Comparison of ENCODE assay signal across 13 cellular contexts in the genomic region with DNA sequence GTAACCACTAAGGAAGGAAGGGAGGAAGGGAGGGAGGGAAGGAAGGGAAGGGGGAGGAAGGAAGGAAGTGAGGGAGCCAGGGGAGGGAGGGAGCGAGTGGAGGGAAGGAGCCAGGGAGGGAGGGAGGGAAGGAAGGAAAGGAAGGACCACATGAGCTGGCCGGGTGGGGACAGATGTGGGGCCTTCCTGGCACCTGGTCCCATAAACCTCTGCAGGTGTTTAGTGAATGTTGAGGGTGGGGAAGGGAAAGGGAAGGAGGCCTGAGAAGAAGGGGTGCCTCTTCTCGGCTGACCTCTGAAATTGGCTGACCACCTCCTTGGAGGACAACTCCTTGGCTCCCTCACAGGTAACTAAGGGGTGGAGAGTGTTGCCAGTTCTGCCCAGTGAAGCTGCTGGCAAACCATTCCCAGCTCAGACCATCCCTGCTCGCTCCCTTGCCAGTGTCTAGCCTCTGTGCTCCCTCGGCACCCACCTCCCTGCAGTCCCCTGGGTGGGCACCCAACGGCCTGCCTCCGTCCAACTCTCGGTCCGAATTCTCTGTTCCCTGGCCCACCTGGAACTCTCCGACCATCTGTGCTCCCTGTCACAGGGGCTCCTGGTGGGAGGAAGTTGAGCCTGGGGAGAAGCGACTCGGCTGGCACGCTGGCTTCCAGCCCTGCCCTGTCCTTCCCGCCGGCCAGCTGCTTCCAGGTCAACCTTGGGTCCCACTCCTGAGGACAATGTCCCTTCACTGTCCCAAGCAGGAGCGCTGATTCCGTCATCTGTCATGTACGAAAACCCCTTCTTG. TPM values are rescaled to one million over a fixed set of nuclear protein-coding genes. Genes with fewer than 3 reads are reported as not detected.
DNase-seq lines count a peak whose midpoint lies in the region; ATAC-seq, FAIRE-seq and TF ChIP-seq lines count a peak whose summit lies in the region.
"Had no signal": no experiment of that assay in that cellular context is flagged by ENCODE, and none has a peak within 500 bp of the region (broad histone marks: within the 10 kb centered on the region; RNA-seq: fewer than 3 reads in every experiment).

No MANE protein-coding gene starts in this region.

- no peaks in the 10 kb centered on the region for H4K20me1 ChIP-seq in K562 (replicated peaks; ENCODE audit: control insufficient read depth, insufficient read depth, low read length)

- no peak for TF ChIP-seq CTCF in D721Med (IDR thresholded peaks at IDR 0.05; ENCODE audit: insufficient read depth, missing control alignments)
- no peak for TF ChIP-seq CTCF in K562 (IDR thresholded peaks at IDR 0.05 in 2 of 3, conservative IDR thresholded peaks at IDR 0.05 in 1 of 3; ENCODE audit: insufficient read depth in 2 of 3, low read depth in 1 of 3, low read length in 3 of 3)
- TF ChIP-seq CTCF in liver (IDR thresholded peaks at IDR 0.05; ENCODE audit: low read depth, low read length, missing input control), result no peak
- no peak for TF ChIP-seq CTCF in spleen (IDR thresholded peaks at IDR 0.05 in 8 of 11, conservative IDR thresholded peaks at IDR 0.05 in 3 of 11)

- no peaks in the 10 kb centered on the region for H3K79me2 ChIP-seq in K562 (ENCODE audit: control insufficient read depth, insufficient read depth, low read length)

- CTCF ChIA-PET in K562 (lab: Yijun Ruan, JAX; ENCODE audit: low intra/inter-chr PET ratio), result no interaction called here

- in situ Hi-C loops in K562 (cut with MboI), result no loop called here

- H3K9me3 ChIP-seq in K562 (replicated peaks; ENCODE audit: control insufficient read depth, insufficient read depth, low read depth, low read length), result no peaks in the 10 kb centered on the region
- no peaks in the 10 kb centered on the region for H3K9me3 ChIP-seq in liver (ENCODE audit: control insufficient read depth in 4 of 4, low read length in 3 of 4)
- no peaks in the 10 kb centered on the region for H3K9me3 ChIP-seq in spleen
- H3K9me3 ChIP-seq: HAP-1 had no signal

- intact Hi-C loops in K562 (cut with micrococcal nuclease) (no loop called here), spleen (cut with DNase I; ENCODE audit: low total_unique reads) (no loop called here)

- H3K27me3 ChIP-seq in K562 (ENCODE audit: control insufficient read depth in 2 of 2, insufficient read depth in 2 of 2, low read length in 2 of 2), result peaks cover 0 to 18% of the 10 kb centered on the region in 2 experiments; a peak in 2 of 5 replicates
- H3K27me3 ChIP-seq in liver (ENCODE audit: control insufficient read depth in 4 of 4, insufficient read depth in 4 of 4, low read length in 3 of 4), result no peaks in the 10 kb centered on the region
- peaks cover 0 to 5% (median 0%) of the 10 kb centered on the region in 7 donors for H3K27me3 ChIP-seq in spleen (replicated peaks in 1 of 7)

- H3K9me1 ChIP-seq in K562 (ENCODE audit: control insufficient read depth, insufficient read depth, low read length), result no peaks in the 10 kb centered on the region

- H2AFZ ChIP-seq in K562 (ENCODE audit: low read depth, low read length), result no peak overlapping the region

- WGBS in K562 (ENCODE audit: insufficient coverage, low coverage, missing lambda C conversion rate), result 50% methylated on average over 3 of the region's 18 CpGs
- 78% methylated on average over 18 of the region's 18 CpGs for WGBS in liver
- WGBS in spleen, 5 donors, result 59 to 71% (median 65%) methylated on average over 14 to 18 of the region's 18 CpGs

- H3K36me3 ChIP-seq in K562 (ENCODE audit: control insufficient read depth, insufficient read depth, low read length) (no peaks in the 10 kb centered on the region), liver (ENCODE audit: control insufficient read depth in 4 of 4, insufficient read depth in 3 of 4, low read depth in 1 of 4, low read length in 3 of 4) (no peaks in the 10 kb centered on the region), spleen (no peaks in the 10 kb centered on the region)
- H3K36me3 ChIP-seq: HAP-1 had no signal

- peaks cover 0 to 14% of the 10 kb centered on the region in 2 experiments; a peak in 2 of 5 replicates for H3K4me1 ChIP-seq in K562 (replicated peaks in 1 of 2; ENCODE audit: control insufficient read depth in 2 of 2, insufficient read depth in 2 of 2, low read length in 2 of 2)
- H3K4me1 ChIP-seq in liver (ENCODE audit: control insufficient read depth in 4 of 4, insufficient read depth in 4 of 4, low read length in 3 of 4), result peaks cover 2 to 9% (median 8%) of the 10 kb centered on the region in 4 donors
- H3K4me1 ChIP-seq in spleen, result peaks cover 0 to 68% (median 18%) of the 10 kb centered on the region in 6 donors

- no TSS peak for BruUV-seq in K562 (replicated peaks; lab: Mats Ljungman, UMichigan)

- TF ChIP-seq RAD21 in K562 (CRISPR knock-in tag; conservative IDR thresholded peaks at IDR 0.05 in 1 of 2, IDR thresholded peaks at IDR 0.05 in 1 of 2) (no peak), liver (IDR thresholded peaks at IDR 0.05) (no peak)

- peak; percentile 12 for DNase-seq in D721Med (ENCODE audit: insufficient read length, low spot score)
- DNase-seq in K562 (ENCODE audit: extremely low read depth in 1 of 4, low spot score in 3 of 4), result no peak
- peak; percentile 77 for DNase-seq in spleen
- DNase-seq in COLO829 (ENCODE audit: low spot score), result no peak
- no peak for DNase-seq in glomerular visceral epithelial cell (ENCODE audit: extremely low spot score)
- DNase-seq: CD4-positive, CD25-positive, alpha-beta regulatory T cell; NCI-H187 treated with DMSO at 0.1 percent for 48 hours; NCI-H345; NCI-H526 had no signal

- POLR2A ChIA-PET in K562 (lab: Yijun Ruan, JAX), result no interaction called here

- H3K4me3 ChIP-seq in K562 (no peak overlapping the region), liver (ENCODE audit: low read depth in 1 of 3, low read length in 3 of 3) (no peak overlapping the region), spleen (no peak overlapping the region)
- H3K4me3 ChIP-seq: HAP-1 had no signal

- H3K9ac ChIP-seq in K562 (ENCODE audit: insufficient read depth in 1 of 2, low read depth in 2 of 2, low read length in 2 of 2), result peak overlapping the region in 1 of 2 experiments; percentile 45; a peak in 1 of 4 replicates
- H3K9ac ChIP-seq in liver (ENCODE audit: low read depth in 1 of 2, low read length in 2 of 2), result no peak overlapping the region

- no peak for TF ChIP-seq EP300 in K562 (IDR thresholded peaks at IDR 0.05; ENCODE audit: low read length)

- TF ChIP-seq POLR2A in K562 (conservative IDR thresholded peaks at IDR 0.05), result no peak
- no peak for TF ChIP-seq POLR2A in spleen (IDR thresholded peaks at IDR 0.05)

- no peak overlapping the region for H3K4me2 ChIP-seq in K562 (ENCODE audit: insufficient read depth, low read length)

- H3K27ac ChIP-seq in K562 (ENCODE audit: extremely low read depth, low read depth, low read length), result no peak overlapping the region
- H3K27ac ChIP-seq in liver (ENCODE audit: low read depth in 1 of 2, low read length in 2 of 2), result no peak overlapping the region
- peak overlapping the region in 6 of 8 donors; percentile 13 to 75 (median 66) for H3K27ac ChIP-seq in spleen

- FAIRE-seq in D721Med (lab: Jason Lieb, UNC) (no peak), K562 (lab: Jason Lieb, UNC) (no peak)
- FAIRE-seq: GM19239 had no signal

- ATAC-seq in K562, result no peak
- no peak for ATAC-seq in GM21367 (IDR thresholded peaks at IDR 0.05; ENCODE audit: unreplicated experiment)

TF ChIP-seq in K562, 482 proteins besides CTCF, POLR2A, EP300 and RAD21:
- TF ChIP-seq ZNF764 (CRISPR knock-in tag; IDR thresholded peaks at IDR 0.05; ENCODE audit: low read depth) (no peak), ETV1 (tag; conservative IDR thresholded peaks at IDR 0.05; ENCODE audit: low read depth) (0 out of 2 replicates have a peak, but pooled peaks have one; percentile 29)
TF ChIP-seq in K562: peak in this region for 1.

TF ChIP-seq in liver, 16 proteins besides CTCF, POLR2A, EP300 and RAD21 (continues in another document):
- TF ChIP-seq HNF4A (conservative IDR thresholded peaks at IDR 0.05), result no peak

RNA-seq across cellular contexts. Expression of a gene that starts 12.2 kb away (rescaled TPM):
- total RNA-seq in K562 (2011; cell fraction: chromatin; rRNA removed; ENCODE audit: low replicate concordance), result 2.6 and 4.6 TPM in 2 replicates
- 1.0 and 1.2 TPM in 2 replicates for total RNA-seq in K562 (2011; cell fraction: nucleolus; rRNA removed)
- total RNA-seq in K562 (2011; cell fraction: nucleoplasm; rRNA removed), result 2.3 and 3.7 TPM in 2 replicates
- 0.14 and 0.61 TPM in 2 replicates for total RNA-seq in K562 (2014; rRNA removed)
- 0.16 and 0.22 TPM in 2 replicates for total RNA-seq in K562 (2014; rRNA removed; fragmentation: Illumina TruSeq; extraction: Trizol)
- 0.11 and 0.30 TPM in 2 replicates for total RNA-seq in K562 (2015; rRNA removed; fragmentation: Illumina TruSeq; extraction: Trizol)
- 1.1 and 1.7 TPM in 2 replicates for total RNA-seq in K562 (2021)
- polyA plus RNA-seq in K562 (2011; rRNA removed), result 0.18 and 0.26 TPM in 2 replicates
- polyA plus RNA-seq in K562 (2011; cell fraction: cytosol; rRNA removed), result 0.25 and 0.28 TPM in 2 replicates
- 0.37 and 0.85 TPM in 2 replicates for polyA plus RNA-seq in K562 (2011; cell fraction: nucleus; rRNA removed)
- polyA plus RNA-seq in K562 (2012), result 0.35 and 0.57 TPM in 2 replicates
- polyA plus RNA-seq in K562 (2014; fragmentation: Illumina TruSeq; extraction: Trizol), result 0.15 and 0.46 TPM in 2 replicates
- polyA plus RNA-seq in K562 (2014; fragmentation: Nextera tagmentation; extraction: Ambion mirVana), result under 1 TPM; 0.03 TPM
- polyA plus RNA-seq in K562 (2014; rRNA removed), result 0.08 and 0.48 TPM in 2 replicates
- polyA minus RNA-seq in K562 (2011; rRNA and poly(A)+ RNA removed), result 0.90 and 1.1 TPM in 2 replicates
- polyA minus RNA-seq in K562 (2011; cell fraction: cytosol; rRNA and poly(A)+ RNA removed), result not detected in 2 replicates
- 0.22 and 0.67 TPM in 2 replicates for polyA minus RNA-seq in K562 (2011; cell fraction: nucleus; rRNA and poly(A)+ RNA removed)
- total RNA-seq in liver, result 10 to 100 TPM in 1 of 2 donors, 1 to 10 TPM in 1; 3.2 to 15.1 TPM
- polyA plus RNA-seq in liver, result 1 to 10 TPM; 4.1 to 6.1 TPM
- 10 to 100 TPM; 23.4 to 95.3 (median 52.9) TPM for total RNA-seq in spleen
- polyA plus RNA-seq in spleen, result 10 to 100 TPM in 2 of 3 donors, 1 to 10 TPM in 1; 5.7 to 27.0 (median 12.7) TPM

Comparison
In these comparisons a context has a peak if more than half of its experiments do, and no peak if none do; other contexts are left out.
1. DNase-seq: peak in D721Med (single experiment) and spleen (single experiment); none in K562 (0 of 4), COLO829 (single experiment) and glomerular visceral epithelial cell (single experiment).
2. H3K27ac ChIP-seq: peak in spleen (6 of 8); none in K562 (single experiment) and liver (0 of 2).